ENCODE assay signal across 8 cellular contexts in the genomic region with DNA sequence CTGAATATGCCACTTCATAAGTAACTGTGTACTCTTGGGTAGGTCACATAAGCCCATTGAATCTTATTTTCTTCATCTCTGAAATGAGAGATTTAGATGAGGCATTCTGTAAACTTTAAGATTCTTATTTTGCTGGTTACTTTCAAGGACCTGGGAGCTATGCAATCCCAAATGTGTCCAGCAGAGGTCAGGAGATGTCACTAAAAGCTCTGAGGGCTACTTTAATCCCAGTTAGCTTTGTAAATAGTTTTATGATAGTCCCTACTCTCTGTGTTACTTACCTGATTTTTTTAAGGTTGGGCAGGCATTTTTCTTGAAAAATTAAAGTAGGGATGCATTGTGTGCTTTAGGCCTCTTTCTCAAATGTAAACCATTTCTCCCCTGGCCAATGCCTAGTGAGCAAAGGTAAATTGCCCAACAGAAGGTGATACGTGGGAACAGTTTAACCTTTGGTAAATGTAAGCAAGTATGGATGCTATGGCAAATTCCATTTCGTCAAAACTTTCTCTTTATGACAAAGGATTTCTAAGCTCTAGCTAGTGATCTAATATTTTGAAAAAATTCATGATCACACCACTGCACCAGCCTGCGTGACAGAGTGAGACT. TPM values are rescaled to one million over a fixed set of nuclear protein-coding genes. Genes with fewer than 3 reads are reported as not detected.
DNase-seq lines count a peak whose midpoint lies in the region; ATAC-seq and TF ChIP-seq lines count a peak whose summit lies in the region.

No MANE protein-coding gene starts in this region.

- no peak overlapping the region for H3K9ac ChIP-seq in mammary epithelial cell (ENCODE audit: insufficient read depth, low read length)

- H3K27me3 ChIP-seq in mammary epithelial cell (ENCODE audit: insufficient read depth, low read length) (no peaks in the 10 kb centered on the region), kidney epithelial cell (ENCODE audit: control insufficient read depth, insufficient read depth, low read length) (peaks cover 2% of the 10 kb centered on the region)

- no peak overlapping the region for H3K4me3 ChIP-seq in GM12875 (ENCODE audit: low read depth, low read length)
- no peak overlapping the region for H3K4me3 ChIP-seq in WI38 (ENCODE audit: low read depth, low read length)
- H3K4me3 ChIP-seq in mammary epithelial cell (replicated peaks in 1 of 3; ENCODE audit: insufficient read depth in 1 of 3, low read depth in 2 of 3, low read length in 3 of 3): no peak overlapping the region
- no peak overlapping the region for H3K4me3 ChIP-seq in kidney epithelial cell (ENCODE audit: low read depth, low read length)

- CTCF ChIA-PET in mammary epithelial cell (lab: Charles Lee; ENCODE audit: low non-redundant PET): interaction anchor here (0.5 to 1.1 kb wide), 6 partner anchors 9 to 365 kb away, joined by 3 to 14 read pairs (median 4); no protein-coding TSS in a partner anchor

- H3K4me2 ChIP-seq in mammary epithelial cell (ENCODE audit: insufficient read depth, low read depth, low read length): no peak overlapping the region

- TF ChIP-seq CTCF in 22Rv1 (IDR thresholded peaks at IDR 0.05) (peak; percentile 90), GM12875 (IDR thresholded peaks at IDR 0.05; ENCODE audit: borderline replicate concordance, insufficient read depth, low read depth, low read length) (peak; percentile 68), WI38 (IDR thresholded peaks at IDR 0.05; ENCODE audit: low read depth, low read length) (peak; percentile 76), mammary epithelial cell (conservative IDR thresholded peaks at IDR 0.05 in 1 of 2, IDR thresholded peaks at IDR 0.05 in 1 of 2; ENCODE audit: extremely low read depth in 1 of 2, insufficient read depth in 1 of 2, low read depth in 1 of 2, low read length in 2 of 2) (peak; percentile 90 to 96), kidney epithelial cell (IDR thresholded peaks at IDR 0.05; ENCODE audit: insufficient read depth, low read length, poor library complexity, severe bottlenecking) (peak; percentile 81)

- in situ Hi-C loops in mammary epithelial cell (cut with MboI; ENCODE audit: low sequenced_read_pairs in 2 of 2): loop anchor here in 1 of 2 donors (25.0 kb wide), 1 partner anchor 350 kb away; no protein-coding TSS in a partner anchor

- H3K4me1 ChIP-seq in mammary epithelial cell (ENCODE audit: insufficient read depth, low read length): peaks cover 7% of the 10 kb centered on the region

- H3K36me3 ChIP-seq in mammary epithelial cell (ENCODE audit: insufficient read depth, low read length) (no peaks in the 10 kb centered on the region), kidney epithelial cell (ENCODE audit: control insufficient read depth, insufficient read depth, low read length) (no peaks in the 10 kb centered on the region)

- intact Hi-C loops in mammary epithelial cell (cut with micrococcal nuclease): loop anchor here (1.0 to 5.0 kb wide), 7 partner anchors 40 to 415 kb away; a partner anchor contains a TSS

- no peaks in the 10 kb centered on the region for H3K79me2 ChIP-seq in mammary epithelial cell (ENCODE audit: insufficient read depth, low read length)

- DNase-seq in NCI-H2196 (lab: John Stamatoyannopoulos, UW; ENCODE audit: unreplicated experiment): peak; percentile 77
- DNase-seq in mammary epithelial cell: peak; percentile 52
- DNase-seq in kidney epithelial cell (ENCODE audit: low read depth): peak; percentile 35
- DNase-seq in stimulated activated CD4-positive, alpha-beta T cell treated with anti-CD3 and anti-CD28 coated beads, Interleukin-2, amount 100 ng/mL, for 48 hours: peak; percentile 75 to 84

- BruUV-seq in mammary epithelial cell (replicated peaks; lab: Mats Ljungman, UMichigan): no TSS peak

- dilution Hi-C loops in mammary epithelial cell (cut with HindIII; ENCODE audit: low sequenced_read_pairs): loop anchor here (25.0 kb wide), 1 partner anchor 350 kb away; no protein-coding TSS in a partner anchor

- H2AFZ ChIP-seq in mammary epithelial cell (ENCODE audit: low read depth, low read length): no peak overlapping the region

- ATAC-seq in HG03097 (IDR thresholded peaks at IDR 0.05; ENCODE audit: low FRiP score, unreplicated experiment): no peak

- WGBS in mammary epithelial cell (ENCODE audit: low coverage, missing lambda C conversion rate): 59% methylated on average over 3 of the region's 3 CpGs

- no peaks in the 10 kb centered on the region for H4K20me1 ChIP-seq in mammary epithelial cell (ENCODE audit: insufficient read depth, low read length)

- H3K9me3 ChIP-seq in mammary epithelial cell (replicated peaks; ENCODE audit: insufficient read depth, low read length): no peaks in the 10 kb centered on the region

- H3K27ac ChIP-seq in 22Rv1: no peak overlapping the region
- no peak overlapping the region for H3K27ac ChIP-seq in mammary epithelial cell (ENCODE audit: insufficient read depth, low read depth, low read length)

RNA-seq across cellular contexts. Expression of a gene that starts 57.1 kb away (rescaled TPM):
- total RNA-seq in mammary epithelial cell (100 to 1,000 TPM in 1 of 2 donors, 10 to 100 TPM in 1; 93.0 to 119 TPM), kidney epithelial cell (127 and 129 TPM in 2 replicates)
- 58.2 TPM for polyA plus RNA-seq in mammary epithelial cell
- polyA minus RNA-seq in mammary epithelial cell: 35.8 TPM
